ENCODE assay signal across 8 cellular contexts in the genomic region with DNA sequence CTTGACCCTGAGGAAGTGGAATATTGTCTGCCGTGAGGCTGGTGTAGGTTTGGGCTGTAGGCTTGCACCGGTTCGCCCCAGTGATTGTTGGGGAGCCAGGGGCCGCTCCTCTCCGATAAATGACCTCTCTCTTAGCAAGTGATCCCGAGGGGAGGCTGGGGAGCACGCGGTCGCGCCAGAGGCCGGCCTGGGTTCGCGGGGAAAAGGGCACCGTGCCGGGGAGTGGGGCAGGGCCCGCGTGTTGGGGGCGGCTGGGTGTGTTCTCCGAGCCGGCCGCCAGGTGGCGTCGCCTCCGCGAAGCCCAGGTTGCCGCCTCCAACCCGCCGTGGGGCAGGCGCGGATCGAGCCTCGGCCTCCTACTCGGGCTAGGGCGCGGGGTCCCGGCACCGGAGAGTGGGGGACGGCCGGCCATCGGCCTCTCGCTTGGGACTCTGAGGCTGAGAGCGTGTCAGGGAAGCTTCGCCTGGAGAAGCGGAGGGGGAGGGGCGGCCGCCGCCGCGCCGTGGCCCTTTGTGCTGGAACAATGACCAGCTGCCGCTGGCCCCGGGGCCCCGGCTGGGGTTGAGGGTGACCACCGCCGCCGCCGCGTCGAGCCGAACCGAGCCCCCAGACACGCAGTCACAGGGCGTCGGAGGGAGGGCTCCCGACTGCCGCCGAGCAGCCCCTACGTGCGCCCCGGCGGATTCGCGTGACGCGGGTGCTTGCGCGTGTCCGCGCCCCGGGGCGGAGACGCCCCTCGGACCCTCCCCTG. TPM values are rescaled to one million over a fixed set of nuclear protein-coding genes. Genes with fewer than 3 reads are reported as not detected.
DNase-seq lines count a peak whose midpoint lies in the region; ATAC-seq and TF ChIP-seq lines count a peak whose summit lies in the region.

No MANE protein-coding gene starts in this region.

- no peaks in the 10 kb centered on the region for H3F3A ChIP-seq in PC-3 (ENCODE audit: low read length, unreplicated experiment)

- H3K4me1 Mint-ChIP-seq in natural killer cell = peaks cover 14 to 34% of the 10 kb centered on the region in 2 donors

- H3K79me2 ChIP-seq in PC-3 (ENCODE audit: low read length) = peaks cover 40% of the 10 kb centered on the region

- ATAC-seq in GM19025 (IDR thresholded peaks at IDR 0.05; ENCODE audit: low read depth, unreplicated experiment) (peak; percentile 40), HG03439 (IDR thresholded peaks at IDR 0.05; ENCODE audit: unreplicated experiment) (peak; percentile 49), PC-3 (peak; percentile 38), natural killer cell (peak; percentile 78 to 88 (median 80))
- peak; percentile 70 for ATAC-seq in stimulated activated naive CD8-positive, alpha-beta T cell treated with anti-CD3 and anti-CD28 coated beads, Interleukin-15, Interleukin-2, amounts not matched to agents 100 U/mL and 50 U/mL, for 24 hours

- H3K4me1 ChIP-seq in BLaER1 = peaks cover 44% of the 10 kb centered on the region
- H3K4me1 ChIP-seq in PC-3 (ENCODE audit: insufficient read depth, low read length) = peaks cover 36% of the 10 kb centered on the region

- H3K36me3 Mint-ChIP-seq in natural killer cell = no peaks in the 10 kb centered on the region

- peak; percentile 64 for DNase-seq in PC-3
- peak; percentile 59 to 67 for DNase-seq in activated T-helper 1 cell treated with anti-CD3 and anti-CD28 coated beads, Interleukin-2, amount 50 U/mL, for 16 hours (ENCODE audit: low read depth in 1 of 2, low spot score in 1 of 2)
- DNase-seq in fibroblast of mammary gland (ENCODE audit: low read depth) = peak; percentile 63
- DNase-seq in natural killer cell = peak; percentile 80
- DNase-seq in stimulated activated naive CD8-positive, alpha-beta T cell treated with anti-CD3 and anti-CD28 coated beads, Interleukin-15, Interleukin-2, amounts not matched to agents 100 U/mL and 50 U/mL, for 24 hours = peak; percentile 85

- no peaks in the 10 kb centered on the region for H3K9me3 ChIP-seq in BLaER1
- H3K9me3 ChIP-seq in PC-3 (ENCODE audit: low read length) = no peaks in the 10 kb centered on the region

- H3K27me3 ChIP-seq in BLaER1 = no peaks in the 10 kb centered on the region
- H3K27me3 ChIP-seq in PC-3 (ENCODE audit: low read length) = no peaks in the 10 kb centered on the region

- H3K36me3 ChIP-seq in BLaER1 (peaks cover 37% of the 10 kb centered on the region), PC-3 (ENCODE audit: low read depth, low read length) (no peaks in the 10 kb centered on the region)

- H3K27me3 Mint-ChIP-seq in natural killer cell (ENCODE audit: low read depth in 2 of 2) = peaks cover 0 to 4% of the 10 kb centered on the region in 2 donors

- no peaks in the 10 kb centered on the region for H3K9me3 Mint-ChIP-seq in natural killer cell

- TF ChIP-seq CTCF in PC-3 (conservative IDR thresholded peaks at IDR 0.05; ENCODE audit: low read depth, low read length) = peak; percentile 66
- no peak for TF ChIP-seq CTCF in fibroblast of mammary gland (conservative IDR thresholded peaks at IDR 0.05; ENCODE audit: control insufficient read depth, insufficient read depth, low read depth, low read length)
- TF ChIP-seq CTCF in natural killer cell (IDR thresholded peaks at IDR 0.05) = peak; percentile 94

- POLR2A ChIA-PET in PC-3 (lab: Charles Lee; ENCODE audit: unreplicated experiment) = no interaction called here

- H4K20me1 ChIP-seq in BLaER1 = peaks cover 34% of the 10 kb centered on the region
- no peaks in the 10 kb centered on the region for H4K20me1 ChIP-seq in PC-3 (ENCODE audit: low read length)

- intact Hi-C loops in PC-3 (cut with micrococcal nuclease) (loop anchor here (1.0 kb wide), 1 partner anchor 14 kb away; no protein-coding TSS in a partner anchor), natural killer cell (cut with micrococcal nuclease) (loop anchor here (1.0 to 5.0 kb wide), 3 partner anchors 12 to 33 kb away; a partner anchor contains a TSS)

- BruUV-seq in PC-3 (replicated peaks; lab: Mats Ljungman, UMichigan) = no TSS peak

- peak overlapping the region; percentile 89 for H3K4me3 Mint-ChIP-seq in natural killer cell

- peak overlapping the region; percentile 71 to 82 for H3K27ac Mint-ChIP-seq in natural killer cell

- CTCF ChIA-PET in PC-3 (lab: Charles Lee) = interaction anchor here (1.2 to 1.5 kb wide), 2 partner anchors 12 to 16 kb away, joined by 15 to 16 read pairs; no protein-coding TSS in a partner anchor

- no peaks in the 10 kb centered on the region for H3K9me2 ChIP-seq in PC-3 (replicated peaks; ENCODE audit: low read length)

- peak overlapping the region; percentile 91 for H2AFZ ChIP-seq in PC-3 (ENCODE audit: low read length)

- peak overlapping the region; percentile 98 for H3K27ac ChIP-seq in BLaER1
- peak overlapping the region; percentile 76 for H3K27ac ChIP-seq in PC-3 (ENCODE audit: low read length)

- H3K9ac ChIP-seq in BLaER1 = peak overlapping the region; percentile 98
- H3K9ac ChIP-seq in PC-3 (ENCODE audit: low read length) = peak overlapping the region; percentile 95

- peak overlapping the region; percentile 92 for H3K4me3 ChIP-seq in BLaER1
- H3K4me3 ChIP-seq in PC-3 (ENCODE audit: low read length) = peak overlapping the region; percentile 88
- peak overlapping the region; percentile 70 for H3K4me3 ChIP-seq in fibroblast of mammary gland (ENCODE audit: control insufficient read depth, low read depth, low read length)

- H3K4me2 ChIP-seq in BLaER1 = peak overlapping the region; percentile 99
- H3K4me2 ChIP-seq in PC-3 (ENCODE audit: low read length) = peak overlapping the region; percentile 99

RNA-seq across cellular contexts. Expression of a gene that starts 0.4 kb away (rescaled TPM):
- total RNA-seq in PC-3 (2014; rRNA removed) = 58.3 and 67.2 TPM in 2 replicates
- 10 to 100 TPM in 2 of 3 donors, 1 to 10 TPM in 1; 8.0 to 16.1 (median 11.7) TPM for total RNA-seq in natural killer cell

RNA-seq across cellular contexts. Expression of a gene that starts 11.8 kb away (rescaled TPM):
- total RNA-seq in PC-3 (2014; rRNA removed) (7.5 and 8.0 TPM in 2 replicates), natural killer cell (1 to 10 TPM; 2.2 to 3.6 (median 3.3) TPM)

RNA-seq across cellular contexts. Expression of a gene that starts 11.9 kb away (rescaled TPM):
- 81.0 and 90.5 TPM in 2 replicates for total RNA-seq in PC-3 (2014; rRNA removed)
- total RNA-seq in natural killer cell = 10 to 100 TPM; 27.2 to 42.0 (median 33.1) TPM

RNA-seq across cellular contexts. Expression of a gene that starts 29.9 kb away (rescaled TPM):
- total RNA-seq in PC-3 (2014; rRNA removed) = 2.6 TPM in 2 replicates
- 1 to 10 TPM in 1 of 3 donors, under 1 TPM in 1, not detected in 1; 0.53 to 1.7 TPM for total RNA-seq in natural killer cell

RNA-seq across cellular contexts. Expression of a gene that starts 31.8 kb away (rescaled TPM):
- total RNA-seq in PC-3 (2014; rRNA removed) (2.5 and 2.8 TPM in 2 replicates), natural killer cell (1 to 10 TPM in 1 of 3 donors, under 1 TPM in 2; 0.35 to 1.2 (median 0.52) TPM)

Comparison
In these comparisons a context has a peak if more than half of its experiments do, and no peak if none do; other contexts are left out.
1. Peak in every context shown above with its lines: DNase-seq, ATAC-seq, H3K4me3 ChIP-seq and H3K27ac ChIP-seq.